Comparison of ENCODE assay signal across 20 cellular contexts in the genomic region with DNA sequence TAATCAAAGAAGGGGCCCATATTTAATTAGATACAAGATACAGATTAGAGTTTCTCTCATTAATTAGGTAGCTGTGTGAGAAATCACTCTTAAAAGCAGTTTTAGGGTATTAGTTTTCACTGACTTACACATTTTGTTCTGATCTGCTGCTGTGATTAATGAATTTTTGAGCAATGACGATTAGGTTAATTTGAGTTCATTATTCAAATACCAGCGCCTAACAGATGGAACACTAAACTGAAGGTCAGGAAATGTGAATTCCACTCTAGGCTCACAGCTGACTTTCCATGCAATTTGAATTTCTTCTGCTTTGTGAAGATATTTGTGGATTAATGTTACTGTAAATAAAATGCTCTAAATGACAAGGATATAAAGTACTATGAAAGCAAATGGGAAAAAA.
DNase-seq lines count a peak whose midpoint lies in the region; ATAC-seq, FAIRE-seq and TF ChIP-seq lines count a peak whose summit lies in the region.
"Had no signal": no experiment of that assay in that cellular context is flagged by ENCODE, and none has a peak within 500 bp of the region (broad histone marks: within the 10 kb centered on the region; RNA-seq: fewer than 3 reads in every experiment).

No MANE protein-coding gene starts in this region.

- no peaks in the 10 kb centered on the region for H3K27me3 ChIP-seq in bronchial epithelial cell (ENCODE audit: control insufficient read depth, insufficient read depth, low read length)
- H3K27me3 ChIP-seq: stomach had no signal

- H3K27me3 Mint-ChIP-seq in natural killer cell (ENCODE audit: low read depth in 2 of 2) (no peaks in the 10 kb centered on the region), CD14-positive monocyte (ENCODE audit: low read depth in 3 of 3) (no peaks in the 10 kb centered on the region)
- no peaks in the 10 kb centered on the region for H3K27me3 Mint-ChIP-seq in natural killer cell treated with Interleukin-12 subunit alpha and Interleukin-12 subunit beta and Interleukin-15 and Interleukin-18, amount 100 ng/mL, for 72 hours
- H3K27me3 Mint-ChIP-seq in stimulated activated naive B cell treated with anti-CD40 and anti-IgM and Interleukin-4, amounts not matched to agents 10 μg/mL and 1 μg/mL and 100 μg/mL, for 72 hours = peaks cover 0 to 6% of the 10 kb centered on the region in 2 donors
- H3K27me3 Mint-ChIP-seq in activated T-cell treated with anti-CD3 and anti-CD28 coated beads, Interleukin-2, amount 50 U/mL, for 72 hours (ENCODE audit: low read depth) = peaks cover 14% of the 10 kb centered on the region
- H3K27me3 Mint-ChIP-seq: activated CD4-positive, alpha-beta T cell treated with anti-CD3 and anti-CD28 coated beads for 36 hours; CD4-positive, CD25-positive, alpha-beta regulatory T cell; IgD-negative memory B cell had no signal

- FAIRE-seq in bronchial epithelial cell (lab: Jason Lieb, UNC) = no peak
- FAIRE-seq: urothelium cell line had no signal

- peak overlapping the region; percentile 75 to 78 for H3K27ac Mint-ChIP-seq in natural killer cell
- H3K27ac Mint-ChIP-seq in natural killer cell treated with Interleukin-12 subunit alpha and Interleukin-12 subunit beta and Interleukin-15 and Interleukin-18, amount 100 ng/mL, for 72 hours = peak overlapping the region in 1 of 2 donors; percentile 78
- H3K27ac Mint-ChIP-seq in stimulated activated naive B cell treated with anti-CD40 and anti-IgM and Interleukin-4, amounts not matched to agents 10 μg/mL and 1 μg/mL and 100 μg/mL, for 72 hours = no peak overlapping the region
- H3K27ac Mint-ChIP-seq in CD14-positive monocyte = no peak overlapping the region
- no peak overlapping the region for H3K27ac Mint-ChIP-seq in activated T-cell treated with anti-CD3 and anti-CD28 coated beads, Interleukin-2, amount 50 U/mL, for 72 hours
- H3K27ac Mint-ChIP-seq: activated CD4-positive, alpha-beta T cell treated with anti-CD3 and anti-CD28 coated beads for 36 hours; activated naive CD4-positive, alpha-beta T cell treated with anti-CD3 and anti-CD28 coated beads for 36 hours; IgD-negative memory B cell had no signal

- H3K4me1 Mint-ChIP-seq in natural killer cell (peaks cover 10 to 14% of the 10 kb centered on the region in 2 donors), CD14-positive monocyte (peaks cover 2% of the 10 kb centered on the region)
- H3K4me1 Mint-ChIP-seq in natural killer cell treated with Interleukin-12 subunit alpha and Interleukin-12 subunit beta and Interleukin-15 and Interleukin-18, amount 100 ng/mL, for 72 hours (ENCODE audit: low read depth in 2 of 2) = peaks cover 4 to 12% of the 10 kb centered on the region in 2 donors
- H3K4me1 Mint-ChIP-seq in stimulated activated naive B cell treated with anti-CD40 and anti-IgM and Interleukin-4, amounts not matched to agents 10 μg/mL and 1 μg/mL and 100 μg/mL, for 72 hours = peaks cover 2 to 7% of the 10 kb centered on the region in 2 donors
- H3K4me1 Mint-ChIP-seq in activated T-cell treated with anti-CD3 and anti-CD28 coated beads, Interleukin-2, amount 50 U/mL, for 72 hours (ENCODE audit: low read depth) = peaks cover 16% of the 10 kb centered on the region

- ATAC-seq in natural killer cell = no peak
- no peak for ATAC-seq in natural killer cell treated with Interleukin-12 subunit alpha and Interleukin-12 subunit beta and Interleukin-15 and Interleukin-18, amount 100 ng/mL, for 72 hours
- no peak for ATAC-seq in stimulated activated naive B cell treated with anti-CD40 and anti-IgM and Interleukin-4, amounts not matched to agents 10 μg/mL and 1 μg/mL and 100 μg/mL, for 72 hours (replicated peaks)
- no peak for ATAC-seq in activated T-cell treated with anti-CD3 and anti-CD28 coated beads, Interleukin-2, amount 50 U/mL, for 72 hours (replicated peaks in 1 of 2)
- ATAC-seq: activated CD4-positive, alpha-beta T cell treated with anti-CD3 and anti-CD28 coated beads for 36 hours had no signal

- H3K36me3 Mint-ChIP-seq in natural killer cell (no peaks in the 10 kb centered on the region), CD14-positive monocyte (no peaks in the 10 kb centered on the region)
- no peaks in the 10 kb centered on the region for H3K36me3 Mint-ChIP-seq in natural killer cell treated with Interleukin-12 subunit alpha and Interleukin-12 subunit beta and Interleukin-15 and Interleukin-18, amount 100 ng/mL, for 72 hours
- H3K36me3 Mint-ChIP-seq in stimulated activated naive B cell treated with anti-CD40 and anti-IgM and Interleukin-4, amounts not matched to agents 10 μg/mL and 1 μg/mL and 100 μg/mL, for 72 hours = no peaks in the 10 kb centered on the region
- no peaks in the 10 kb centered on the region for H3K36me3 Mint-ChIP-seq in activated T-cell treated with anti-CD3 and anti-CD28 coated beads, Interleukin-2, amount 50 U/mL, for 72 hours (ENCODE audit: insufficient read depth in 2 of 2)
- H3K36me3 Mint-ChIP-seq: CD4-positive, CD25-positive, alpha-beta regulatory T cell; IgD-negative memory B cell had no signal

- H3K9me3 Mint-ChIP-seq in natural killer cell (no peaks in the 10 kb centered on the region), CD14-positive monocyte (peaks cover 0 to 3% (median 0%) of the 10 kb centered on the region in 7 donors)
- H3K9me3 Mint-ChIP-seq in natural killer cell treated with Interleukin-12 subunit alpha and Interleukin-12 subunit beta and Interleukin-15 and Interleukin-18, amount 100 ng/mL, for 72 hours = no peaks in the 10 kb centered on the region
- H3K9me3 Mint-ChIP-seq in stimulated activated naive B cell treated with anti-CD40 and anti-IgM and Interleukin-4, amounts not matched to agents 10 μg/mL and 1 μg/mL and 100 μg/mL, for 72 hours = peaks cover 0 to 4% of the 10 kb centered on the region in 2 donors
- no peaks in the 10 kb centered on the region for H3K9me3 Mint-ChIP-seq in activated T-cell treated with anti-CD3 and anti-CD28 coated beads, Interleukin-2, amount 50 U/mL, for 72 hours
- H3K9me3 Mint-ChIP-seq: activated naive CD4-positive, alpha-beta T cell treated with anti-CD3 and anti-CD28 coated beads for 36 hours had no signal

- H3K4me3 ChIP-seq in bronchial epithelial cell (ENCODE audit: low read depth, low read length) = no peak overlapping the region
- H3K4me3 ChIP-seq: left ventricle myocardium inferior, stomach had no signal

- TF ChIP-seq CTCF in natural killer cell (IDR thresholded peaks at IDR 0.05) (no peak), bronchial epithelial cell (IDR thresholded peaks at IDR 0.05; ENCODE audit: insufficient read depth, low read length, severe bottlenecking) (no peak), CD14-positive monocyte (IDR thresholded peaks at IDR 0.05) (no peak)

- no peak overlapping the region for H3K4me3 Mint-ChIP-seq in natural killer cell
- no peak overlapping the region for H3K4me3 Mint-ChIP-seq in natural killer cell treated with Interleukin-12 subunit alpha and Interleukin-12 subunit beta and Interleukin-15 and Interleukin-18, amount 100 ng/mL, for 72 hours
- no peak overlapping the region for H3K4me3 Mint-ChIP-seq in stimulated activated naive B cell treated with anti-CD40 and anti-IgM and Interleukin-4, amounts not matched to agents 10 μg/mL and 1 μg/mL and 100 μg/mL, for 72 hours
- no peak overlapping the region for H3K4me3 Mint-ChIP-seq in CD14-positive monocyte
- no peak overlapping the region for H3K4me3 Mint-ChIP-seq in activated T-cell treated with anti-CD3 and anti-CD28 coated beads, Interleukin-2, amount 50 U/mL, for 72 hours
- H3K4me3 Mint-ChIP-seq: activated CD4-positive, alpha-beta T cell treated with anti-CD3 and anti-CD28 coated beads for 36 hours; activated naive CD4-positive, alpha-beta T cell treated with anti-CD3 and anti-CD28 coated beads for 36 hours; CD4-positive, CD25-positive, alpha-beta regulatory T cell; IgD-negative memory B cell had no signal

- no peaks in the 10 kb centered on the region for H3K36me3 ChIP-seq in bronchial epithelial cell (ENCODE audit: control insufficient read depth, insufficient read depth, low read length)
- H3K36me3 ChIP-seq: left ventricle myocardium inferior, stomach had no signal

- intact Hi-C loops in natural killer cell (cut with micrococcal nuclease) (no loop called here), CD14-positive monocyte (cut with micrococcal nuclease) (no loop called here)

- DNase-seq in natural killer cell (no peak), bronchial epithelial cell (ENCODE audit: low read depth) (peak; percentile 38), lung microvascular endothelial cell (ENCODE audit: low read depth in 2 of 2) (peak; percentile 43 to 51), CD14-positive monocyte (ENCODE audit: low spot score) (no peak)
- DNase-seq in natural killer cell treated with Interleukin-12 subunit alpha and Interleukin-12 subunit beta and Interleukin-15 and Interleukin-18, amount 100 ng/mL, for 72 hours (ENCODE audit: low spot score) = no peak
- no peak for DNase-seq in stimulated activated naive B cell treated with anti-CD40 and anti-IgM and Interleukin-4, amounts not matched to agents 10 μg/mL and 1 μg/mL and 100 μg/mL, for 72 hours
- no peak for DNase-seq in activated effector memory CD4-positive, alpha-beta T cell treated with anti-CD3 and anti-CD28 coated beads, Interleukin-2, amount 50 U/mL, for 16 hours
- no peak for DNase-seq in activated T-cell treated with anti-CD3 and anti-CD28 coated beads, Interleukin-2, amount 50 U/mL, for 72 hours
- DNase-seq: activated CD4-positive, alpha-beta T cell treated with anti-CD3 and anti-CD28 coated beads for 36 hours; activated CD8-positive, alpha-beta memory T cell treated with anti-CD3 and anti-CD28 coated beads, Interleukin-2, amount 50 U/mL, for 48 hours; activated naive CD4-positive, alpha-beta T cell treated with anti-CD3 and anti-CD28 coated beads for 36 hours; CD4-positive, CD25-positive, alpha-beta regulatory T cell; DMS79; left ventricle myocardium inferior; NCI-H1105; NCI-H226; Right ventricle myocardium superior; stomach had no signal

Comparison
In these comparisons a context has a peak if more than half of its experiments do, and no peak if none do; other contexts are left out.
1. DNase-seq: peak in bronchial epithelial cell (single experiment) and lung microvascular endothelial cell (2 of 2); none in natural killer cell (single experiment), natural killer cell treated with Interleukin-12 subunit alpha and Interleukin-12 subunit beta and Interleukin-15 and Interleukin-18, amount 100 ng/mL, for 72 hours (single experiment), stimulated activated naive B cell treated with anti-CD40 and anti-IgM and Interleukin-4, amounts not matched to agents 10 μg/mL and 1 μg/mL and 100 μg/mL, for 72 hours (single experiment), activated effector memory CD4-positive, alpha-beta T cell treated with anti-CD3 and anti-CD28 coated beads, Interleukin-2, amount 50 U/mL, for 16 hours (single experiment), CD14-positive monocyte (single experiment) and activated T-cell treated with anti-CD3 and anti-CD28 coated beads, Interleukin-2, amount 50 U/mL, for 72 hours (0 of 2).
2. H3K27ac Mint-ChIP-seq: peak in natural killer cell (2 of 2); none in stimulated activated naive B cell treated with anti-CD40 and anti-IgM and Interleukin-4, amounts not matched to agents 10 μg/mL and 1 μg/mL and 100 μg/mL, for 72 hours (single experiment), CD14-positive monocyte (0 of 7) and activated T-cell treated with anti-CD3 and anti-CD28 coated beads, Interleukin-2, amount 50 U/mL, for 72 hours (single experiment).